ENCODE assay signal across 8 cellular contexts in the genomic region with DNA sequence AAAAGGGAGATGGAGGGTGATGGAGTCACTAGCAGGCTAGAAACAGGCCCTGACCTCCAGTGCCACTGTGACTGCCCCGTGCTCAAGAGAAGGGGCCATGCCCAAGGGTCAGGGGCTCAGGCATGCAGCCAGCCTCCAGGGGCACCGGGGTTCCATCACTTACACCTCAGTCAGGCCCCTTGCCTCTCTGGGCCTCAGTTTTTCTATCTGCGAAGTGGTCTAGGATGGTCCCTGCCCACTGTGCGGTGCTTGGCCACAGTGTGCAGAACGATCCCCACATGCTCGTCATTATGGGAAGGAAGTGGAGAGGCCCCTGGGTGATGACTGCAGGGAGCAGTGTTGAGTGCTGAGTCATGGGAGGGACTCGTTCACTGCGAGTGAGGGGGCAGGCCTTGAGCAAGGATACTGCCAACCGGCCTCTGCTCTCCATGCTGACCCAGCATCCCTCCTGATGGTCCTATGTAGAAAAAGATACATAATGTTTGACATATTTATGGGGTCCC. TPM values are rescaled to one million over a fixed set of nuclear protein-coding genes. Genes with fewer than 3 reads are reported as not detected.
A peak's percentile ranks its signal among the peaks of the same experiment; 100 is the strongest.
DNase-seq lines count a peak whose midpoint lies in the region; ATAC-seq and TF ChIP-seq lines count a peak whose summit lies in the region.

No MANE protein-coding gene starts in this region.

- H3K27ac ChIP-seq in HL-60 (replicated peaks), result peak overlapping the region; percentile 89
- H3K27ac ChIP-seq in cardiac muscle cell, result peak overlapping the region; percentile 17
- H3K27ac ChIP-seq in spleen, result peak overlapping the region in 7 of 8 donors; percentile 68 to 89 (median 84)

- no peaks in the 10 kb centered on the region for H3K4me1 ChIP-seq in cardiac muscle cell (ENCODE audit: low read depth)
- peaks cover 2 to 87% (median 44%) of the 10 kb centered on the region in 6 donors for H3K4me1 ChIP-seq in spleen

- TF ChIP-seq POLR2A in spleen (IDR thresholded peaks at IDR 0.05), result no peak

- WGBS in spleen, 5 donors, result 28 to 48% (median 40%) methylated on average over 8 to 9 of the region's 9 CpGs

- ATAC-seq in GM21423 (IDR thresholded peaks at IDR 0.05; ENCODE audit: unreplicated experiment) (no peak), HG03159 (IDR thresholded peaks at IDR 0.05; ENCODE audit: unreplicated experiment) (no peak)

- no peak for TF ChIP-seq CTCF in HL-60 (IDR thresholded peaks at IDR 0.05; ENCODE audit: insufficient read depth, low read length)
- TF ChIP-seq CTCF in cardiac muscle cell (IDR thresholded peaks at IDR 0.05; ENCODE audit: low read depth, low read length), result no peak
- no peak for TF ChIP-seq CTCF in spleen (IDR thresholded peaks at IDR 0.05 in 8 of 11, conservative IDR thresholded peaks at IDR 0.05 in 3 of 11)

- H3K9me3 ChIP-seq in cardiac muscle cell (ENCODE audit: low read depth), result no peaks in the 10 kb centered on the region
- no peaks in the 10 kb centered on the region for H3K9me3 ChIP-seq in spleen

- intact Hi-C loops in spleen (cut with DNase I; ENCODE audit: low total_unique reads), result no loop called here

- no peaks in the 10 kb centered on the region for H3K27me3 ChIP-seq in HL-60 (ENCODE audit: insufficient read depth, poor library complexity, severe bottlenecking)
- H3K27me3 ChIP-seq in cardiac muscle cell, result no peaks in the 10 kb centered on the region
- no peaks in the 10 kb centered on the region for H3K27me3 ChIP-seq in spleen (replicated peaks in 1 of 7)

- DNase-seq in 8988T, result peak; percentile 91
- peak; percentile 85 to 94 for DNase-seq in HL-60 (ENCODE audit: low read depth in 1 of 2, low spot score in 1 of 2)
- peak; percentile 66 to 70 for DNase-seq in activated T-cell treated with anti-CD3 and anti-CD28 coated beads, Interleukin-2, amount 50 U/mL, for 48 hours
- peak in 1 of 2 donors; percentile 95 for DNase-seq in cardiac muscle cell (ENCODE audit: low read depth in 1 of 2, low spot score in 1 of 2)
- peak; percentile 85 for DNase-seq in spleen
- no peak for DNase-seq in central memory CD4-positive, alpha-beta T cell

- peaks cover 7% of the 10 kb centered on the region for H3K36me3 ChIP-seq in cardiac muscle cell
- H3K36me3 ChIP-seq in spleen, result peaks cover 0 to 100% (median 60%) of the 10 kb centered on the region in 6 donors

- no peak overlapping the region for H3K4me3 ChIP-seq in HL-60 (replicated peaks; ENCODE audit: insufficient read depth, low read length)
- no peak overlapping the region for H3K4me3 ChIP-seq in cardiac muscle cell
- H3K4me3 ChIP-seq in spleen, result peak overlapping the region in 1 of 8 donors; percentile 33

RNA-seq across cellular contexts. Expression of gene TMED1, which starts 23.1 kb away (rescaled TPM):
- total RNA-seq in cardiac muscle cell, result 77.5 and 83.1 TPM in 2 replicates
- 131 and 137 TPM in 2 replicates for polyA plus RNA-seq in cardiac muscle cell
- total RNA-seq in spleen, result 10 to 100 TPM; 15.2 to 30.5 (median 18.7) TPM
- 10 to 100 TPM; 13.1 to 21.7 (median 19.8) TPM for polyA plus RNA-seq in spleen

RNA-seq across cellular contexts. Expression of gene C19orf38, which starts 35.3 kb away (rescaled TPM):
- 0.33 TPM in 1 of 2 replicates, not detected in the other for total RNA-seq in cardiac muscle cell
- polyA plus RNA-seq in cardiac muscle cell, result 0.64 and 1.1 TPM in 2 replicates
- total RNA-seq in spleen, result 10 to 100 TPM; 11.7 to 48.1 (median 20.3) TPM
- 10 to 100 TPM; 10.2 to 15.9 (median 12.1) TPM for polyA plus RNA-seq in spleen

RNA-seq across cellular contexts. Expression of gene CARM1, which starts 58.4 kb away (rescaled TPM):
- 90.7 and 92.6 TPM in 2 replicates for total RNA-seq in cardiac muscle cell
- polyA plus RNA-seq in cardiac muscle cell, result 46.8 and 81.2 TPM in 2 replicates
- 10 to 100 TPM; 18.2 to 32.0 (median 29.4) TPM for total RNA-seq in spleen
- polyA plus RNA-seq in spleen, result 10 to 100 TPM; 13.6 to 25.7 (median 13.7) TPM

Comparison
In these comparisons a context has a peak if more than half of its experiments do, and no peak if none do; other contexts are left out.
1. H3K27ac ChIP-seq: peak in every context shown above with its lines; median percentile 89 in HL-60; 84 in spleen; 17 in cardiac muscle cell.